In genomic region chr19:8514505-8515009, GRCh38 we compare ENCODE assay signal across 9 cellular contexts. TPM values are rescaled to one million over a fixed set of nuclear protein-coding genes. Genes with fewer than 3 reads are reported as not detected.
DNase-seq lines count a peak whose midpoint lies in the region; FAIRE-seq and TF ChIP-seq lines count a peak whose summit lies in the region.
"Not testable (repeated sequence)": the region's sequence is repeated elsewhere in the genome, so short reads cannot be mapped to it uniquely, and the experiment has no call there.
"Had no signal": no experiment of that assay in that cellular context is flagged by ENCODE, and none has a peak within 500 bp of the region (broad histone marks: within the 10 kb centered on the region; RNA-seq: fewer than 3 reads in every experiment).

No MANE protein-coding gene starts in this region.

- not testable (repeated sequence) for TF ChIP-seq CTCF in astrocyte (IDR thresholded peaks at IDR 0.05; ENCODE audit: insufficient read depth, low read depth, low read length)

- H2BK12ac ChIP-seq in neuronal stem cell (ENCODE audit: low read length): not testable (repeated sequence)

- peaks cover 27% of the 10 kb centered on the region for H3K36me3 ChIP-seq in BLaER1
- H3K36me3 ChIP-seq in HUES64 (ENCODE audit: insufficient read depth, low read length); astrocyte (ENCODE audit: insufficient read depth, low read length): not testable (repeated sequence)
- peaks cover 4 to 21% of the 10 kb centered on the region in 2 donors for H3K36me3 ChIP-seq in neuronal stem cell (replicated peaks in 1 of 2; ENCODE audit: control insufficient read depth in 2 of 2, insufficient read depth in 2 of 2, low read length in 2 of 2)
- peaks cover 0 to 15% (median 0%) of the 10 kb centered on the region in 5 donors for H3K36me3 ChIP-seq in subcutaneous abdominal adipose tissue (ENCODE audit: control insufficient read depth in 5 of 5, insufficient read depth in 5 of 5, low read length in 5 of 5)

- peaks cover 10% of the 10 kb centered on the region for H3K79me1 ChIP-seq in neuronal stem cell (ENCODE audit: low read depth, low read length)

- peak overlapping the region; percentile 25 for H2BK15ac ChIP-seq in neuronal stem cell (ENCODE audit: low read length)

- peak overlapping the region; percentile 99 for H3K27ac ChIP-seq in BLaER1
- H3K27ac ChIP-seq in HUES64 (ENCODE audit: low read depth, low read length): peak overlapping the region; percentile 98; the same call in 1 of the 2 replicates
- H3K27ac ChIP-seq in astrocyte (ENCODE audit: low read depth, low read length): peak overlapping the region; percentile 100
- H3K27ac ChIP-seq in epithelial cell of prostate: peak overlapping the region; percentile 95
- H3K27ac ChIP-seq in layer of hippocampus (ENCODE audit: low read depth, low read length): peak overlapping the region; percentile 100
- H3K27ac ChIP-seq in neuronal stem cell (replicated peaks; ENCODE audit: low read length): peak overlapping the region; percentile 84
- H3K27ac ChIP-seq in subcutaneous abdominal adipose tissue (ENCODE audit: low read depth, low read length): peak overlapping the region; percentile 80

- H3K14ac ChIP-seq in neuronal stem cell (ENCODE audit: low read length): not testable (repeated sequence)

- H2BK5ac ChIP-seq in neuronal stem cell (ENCODE audit: low read length): not testable (repeated sequence)

- not testable (repeated sequence) for H3K18ac ChIP-seq in neuronal stem cell (ENCODE audit: low read length)

- H3K27ac Mint-ChIP-seq in T-helper 2 cell treated with Interferon-gamma antibody and Interleukin-4, amounts not matched to agents 5 μg/mL and 100 μg/mL, for 36 hours: peak overlapping the region; percentile 99
- H3K27ac Mint-ChIP-seq in astrocyte (ENCODE audit: unreplicated experiment): peak overlapping the region; percentile 96

- H3K4ac ChIP-seq in neuronal stem cell (ENCODE audit: low read length): not testable (repeated sequence)

- H3K36me3 Mint-ChIP-seq in T-helper 2 cell treated with Interferon-gamma antibody and Interleukin-4, amounts not matched to agents 5 μg/mL and 100 μg/mL, for 36 hours (ENCODE audit: low read depth): peaks cover 28% of the 10 kb centered on the region
- H3K36me3 Mint-ChIP-seq in astrocyte (ENCODE audit: low read depth, unreplicated experiment): not testable (repeated sequence)

- H3K4me1 Mint-ChIP-seq in T-helper 2 cell treated with Interferon-gamma antibody and Interleukin-4, amounts not matched to agents 5 μg/mL and 100 μg/mL, for 36 hours (ENCODE audit: low read depth): peaks cover 47% of the 10 kb centered on the region
- H3K4me1 Mint-ChIP-seq in astrocyte (ENCODE audit: low read depth, unreplicated experiment): not testable (repeated sequence)

- peak overlapping the region; percentile 89 for H3K4me3 Mint-ChIP-seq in T-helper 2 cell treated with Interferon-gamma antibody and Interleukin-4, amounts not matched to agents 5 μg/mL and 100 μg/mL, for 36 hours
- peak overlapping the region; percentile 86 for H3K4me3 Mint-ChIP-seq in astrocyte (ENCODE audit: unreplicated experiment)

- 90% methylated on average over 21 of the region's 21 CpGs for WGBS in HUES64
- WGBS in neuronal stem cell (ENCODE audit: extremely low coverage in 2 of 2, insufficient read length in 2 of 2, insufficient replicate concordance in 1 of 2), 2 donors: no CpG with 5 or more reads among the region's 21 CpGs

- DNase-seq in T-helper 2 cell treated with Interferon-gamma antibody and Interleukin-4, amounts not matched to agents 5 μg/mL and 100 μg/mL, for 36 hours (ENCODE audit: low spot score); astrocyte (ENCODE audit: low read depth); epithelial cell of prostate (ENCODE audit: low read depth, low spot score); neuronal stem cell (ENCODE audit: low spot score): not testable (repeated sequence)

- H3K27me3 Mint-ChIP-seq in T-helper 2 cell treated with Interferon-gamma antibody and Interleukin-4, amounts not matched to agents 5 μg/mL and 100 μg/mL, for 36 hours (ENCODE audit: low read depth); astrocyte (ENCODE audit: low read depth, unreplicated experiment): not testable (repeated sequence)

- H2BK120ac ChIP-seq in neuronal stem cell (ENCODE audit: low read depth, low read length): not testable (repeated sequence)

- FAIRE-seq in astrocyte (lab: Jason Lieb, UNC): not testable (repeated sequence)

- H3K4me3 ChIP-seq in BLaER1 (peak overlapping the region; percentile 83), HUES64 (ENCODE audit: low read length) (peak overlapping the region; percentile 89), astrocyte (ENCODE audit: insufficient read depth, low read depth, low read length) (peak overlapping the region; percentile 79), neuronal stem cell (ENCODE audit: low read length in 2 of 2) (peak overlapping the region; percentile 34 to 84), subcutaneous abdominal adipose tissue (ENCODE audit: low read depth in 1 of 5, low read length in 5 of 5) (peak overlapping the region; percentile 68 to 86 (median 84))

- H3K4me1 ChIP-seq in BLaER1 (peaks cover 29% of the 10 kb centered on the region), subcutaneous abdominal adipose tissue (ENCODE audit: control insufficient read depth in 5 of 5, insufficient read depth in 5 of 5, low read length in 5 of 5) (peaks cover 10 to 42% (median 37%) of the 10 kb centered on the region in 5 donors)
- H3K4me1 ChIP-seq in HUES64 (ENCODE audit: insufficient read depth, low read length); astrocyte (ENCODE audit: insufficient read depth, low read length); neuronal stem cell (ENCODE audit: control insufficient read depth in 2 of 2, insufficient read depth in 1 of 2, low read depth in 1 of 2, low read length in 2 of 2): not testable (repeated sequence)

- H3K9me3 ChIP-seq in BLaER1; HUES64 (ENCODE audit: insufficient read depth, low read depth, low read length); astrocyte (ENCODE audit: insufficient read depth, low read depth, low read length); neuronal stem cell (replicated peaks in 1 of 2; ENCODE audit: control insufficient read depth in 2 of 2, insufficient read depth in 1 of 2, low read depth in 1 of 2, low read length in 2 of 2); subcutaneous abdominal adipose tissue (ENCODE audit: control insufficient read depth in 5 of 5, low read length in 5 of 5): not testable (repeated sequence)

- not testable (repeated sequence) for H2AK5ac ChIP-seq in neuronal stem cell (ENCODE audit: low read depth, low read length)

- H4K20me1 ChIP-seq in BLaER1; astrocyte (ENCODE audit: insufficient read depth, low read length): not testable (repeated sequence)

- H4K91ac ChIP-seq in neuronal stem cell (ENCODE audit: low read depth, low read length, poor library complexity): not testable (repeated sequence)

- peak overlapping the region; percentile 100 for H2AFZ ChIP-seq in astrocyte (ENCODE audit: low read depth, low read length)
- H2AFZ ChIP-seq in neuronal stem cell (ENCODE audit: low read length): peak overlapping the region; percentile 98

- not testable (repeated sequence) for H3K9me3 Mint-ChIP-seq in T-helper 2 cell treated with Interferon-gamma antibody and Interleukin-4, amounts not matched to agents 5 μg/mL and 100 μg/mL, for 36 hours; astrocyte (ENCODE audit: unreplicated experiment)

- H3K79me2 ChIP-seq in astrocyte (ENCODE audit: insufficient read depth, low read length): not testable (repeated sequence)

- H4K8ac ChIP-seq in neuronal stem cell (ENCODE audit: low read depth, low read length): not testable (repeated sequence)

- not testable (repeated sequence) for H3K27me3 ChIP-seq in BLaER1; HUES64 (ENCODE audit: insufficient read depth, low read length); astrocyte (ENCODE audit: insufficient read depth, low read length); layer of hippocampus (ENCODE audit: control insufficient read depth, insufficient read depth, low read length); neuronal stem cell (ENCODE audit: control insufficient read depth in 3 of 3, insufficient read depth in 3 of 3, low read depth in 1 of 3, low read length in 3 of 3); subcutaneous abdominal adipose tissue (ENCODE audit: control insufficient read depth in 5 of 5, insufficient read depth in 4 of 5, low read length in 5 of 5)

- H3K4me2 ChIP-seq in BLaER1 (peak overlapping the region; percentile 79), astrocyte (ENCODE audit: low read length) (peak overlapping the region; percentile 91), neuronal stem cell (ENCODE audit: insufficient read depth, low read length, poor library complexity, severe bottlenecking) (peak overlapping the region; percentile 34)

- peak overlapping the region; percentile 99 for H3K9ac ChIP-seq in BLaER1
- peak overlapping the region; percentile 95 for H3K9ac ChIP-seq in HUES64 (ENCODE audit: low read depth, low read length)
- peak overlapping the region; percentile 100 for H3K9ac ChIP-seq in astrocyte (ENCODE audit: low read length)
- H3K9ac ChIP-seq in neuronal stem cell (ENCODE audit: low read depth, low read length, poor library complexity): peak overlapping the region; percentile 60
- H3K9ac ChIP-seq in subcutaneous abdominal adipose tissue (ENCODE audit: low read length in 5 of 5): peak overlapping the region in 2 of 5 donors; percentile 40 to 88

- H3K23ac ChIP-seq in neuronal stem cell (ENCODE audit: low read depth, low read length, poor library complexity): peak overlapping the region; percentile 97

RNA-seq across cellular contexts. Expression of gene ZNF414, which starts 0.6 kb away (rescaled TPM):
- 19.2 TPM for polyA plus RNA-seq in HUES64 (2013, experiment 1 of 2)
- 26.3 TPM for polyA plus RNA-seq in HUES64 (2013, experiment 2 of 2)
- 15.8 and 17.2 TPM in 2 replicates for total RNA-seq in astrocyte
- 32.3 TPM for polyA plus RNA-seq in neuronal stem cell (2013, experiment 1 of 2)
- 33.4 TPM for polyA plus RNA-seq in neuronal stem cell (2013, experiment 2 of 2)

RNA-seq across cellular contexts. Expression of gene PRAM1, which starts 12.1 kb away (rescaled TPM):
- polyA plus RNA-seq in HUES64 (2013, experiment 1 of 2): not detected
- polyA plus RNA-seq in HUES64 (2013, experiment 2 of 2): 0.25 TPM
- 0.25 and 0.36 TPM in 2 replicates for total RNA-seq in astrocyte
- polyA plus RNA-seq in neuronal stem cell (2013, experiment 1 of 2): 1.2 TPM
- 1.2 TPM for polyA plus RNA-seq in neuronal stem cell (2013, experiment 2 of 2)
- total RNA-seq: RPMI7951 had no signal

Comparison
In these comparisons a context has a peak if more than half of its experiments do, and no peak if none do; other contexts are left out.
1. H3K4me2 ChIP-seq: peak in every context shown above with its lines; median percentile 91 in astrocyte; 79 in BLaER1; 34 in neuronal stem cell.